In genomic region chr22:38834991-38835390, GRCh38 we compare ENCODE assay signal across 28 cellular contexts.
"Had no signal": no experiment of that assay in that cellular context is flagged by ENCODE, and none has a peak within 500 bp of the region (broad histone marks: within the 10 kb centered on the region; RNA-seq: fewer than 3 reads in every experiment).

No MANE protein-coding gene starts in this region.

- H3K9ac ChIP-seq: neural progenitor cell had no signal

- H3K4me2 ChIP-seq: hepatocyte, neural progenitor cell had no signal

- H3K4me3 ChIP-seq: colonic mucosa, esophagus muscularis mucosa, gastroesophageal sphincter, heart left ventricle, hepatocyte, neural progenitor cell, prostate gland, right atrium auricular region, sigmoid colon, stomach, testis, tibial artery had no signal

- H3K79me2 ChIP-seq: hepatocyte had no signal

- H3K4me1 ChIP-seq: colonic mucosa, esophagus muscularis mucosa, foreskin keratinocyte, gastroesophageal sphincter, heart left ventricle, neural progenitor cell, prostate gland, right atrium auricular region, sigmoid colon, stomach, testis, tibial artery had no signal

- H3K27ac Mint-ChIP-seq: dendritic cell treated with granulocyte-macrophage colony-stimulating factor and Interleukin-4, amounts not matched to agents 40 ng/mL and 50 ng/mL, for 4 days; naive thymus-derived CD4-positive, alpha-beta T cell; nephron; neural progenitor cell; stimulated activated effector memory CD8-positive, alpha-beta T cell treated with anti-CD3 and anti-CD28 coated beads, Interleukin-12 subunit alpha, Interleukin-12 subunit beta, amount 100 ng/mL, for 72 hours; type B pancreatic cell had no signal

- ATAC-seq: foreskin keratinocyte; gastroesophageal sphincter; heart left ventricle; left lobe of liver; naive thymus-derived CD4-positive, alpha-beta T cell; stimulated activated effector memory CD8-positive, alpha-beta T cell treated with anti-CD3 and anti-CD28 coated beads, Interleukin-12 subunit alpha, Interleukin-12 subunit beta, amount 100 ng/mL, for 72 hours had no signal

- H3K27ac ChIP-seq: colonic mucosa, esophagus muscularis mucosa, foreskin keratinocyte, gastroesophageal sphincter, heart left ventricle, hepatocyte, neural progenitor cell, prostate gland, right atrium auricular region, sigmoid colon, stomach, testis, tibial artery had no signal

- H3K36me3 ChIP-seq: colonic mucosa, esophagus muscularis mucosa, gastroesophageal sphincter, heart left ventricle, neural progenitor cell, prostate gland, right atrium auricular region, sigmoid colon, stomach, tibial artery had no signal

- H2AFZ ChIP-seq: hepatocyte, neural progenitor cell had no signal

- H3K9me3 ChIP-seq: colonic mucosa, esophagus muscularis mucosa, gastroesophageal sphincter, heart left ventricle, prostate gland, right atrium auricular region, sigmoid colon, stomach, testis, tibial artery had no signal

- H3K4me3 Mint-ChIP-seq: dendritic cell treated with granulocyte-macrophage colony-stimulating factor and Interleukin-4, amounts not matched to agents 40 ng/mL and 50 ng/mL, for 4 days; naive thymus-derived CD4-positive, alpha-beta T cell; nephron; neural progenitor cell; stimulated activated effector memory CD8-positive, alpha-beta T cell treated with anti-CD3 and anti-CD28 coated beads, Interleukin-12 subunit alpha, Interleukin-12 subunit beta, amount 100 ng/mL, for 72 hours; type B pancreatic cell had no signal

- FAIRE-seq: endothelial cell of umbilical vein, kidney had no signal

- DNase-seq: colonic mucosa; effector CD8-positive, alpha-beta T cell; foreskin keratinocyte; heart left ventricle; kidney; mammary epithelial cell; mesendoderm; midbrain; naive thymus-derived CD4-positive, alpha-beta T cell; sigmoid colon; stimulated activated CD4-positive, alpha-beta T cell treated with anti-CD3 and anti-CD28 coated beads, Interleukin-2, amount 100 ng/mL, for 24 hours; stimulated activated CD4-positive, alpha-beta T cell treated with anti-CD3 and anti-CD28 coated beads, Interleukin-4, amount 100 ng/mL, for 24 hours; stimulated activated naive CD4-positive, alpha-beta T cell treated with Interleukin-2 at 50 U/mL for 16 hours; stomach; testis; tibial artery had no signal

- H3K36me3 Mint-ChIP-seq: neural progenitor cell; stimulated activated effector memory CD8-positive, alpha-beta T cell treated with anti-CD3 and anti-CD28 coated beads, Interleukin-12 subunit alpha, Interleukin-12 subunit beta, amount 100 ng/mL, for 72 hours; type B pancreatic cell had no signal

- H3K27me3 ChIP-seq: colonic mucosa, esophagus muscularis mucosa, gastroesophageal sphincter, heart left ventricle, hepatocyte, right atrium auricular region, sigmoid colon, testis, tibial artery had no signal

- H3K9me3 Mint-ChIP-seq: dendritic cell treated with granulocyte-macrophage colony-stimulating factor and Interleukin-4, amounts not matched to agents 40 ng/mL and 50 ng/mL, for 4 days; naive thymus-derived CD4-positive, alpha-beta T cell; nephron; neural progenitor cell; stimulated activated effector memory CD8-positive, alpha-beta T cell treated with anti-CD3 and anti-CD28 coated beads, Interleukin-12 subunit alpha, Interleukin-12 subunit beta, amount 100 ng/mL, for 72 hours; type B pancreatic cell had no signal
